Comparison of ENCODE assay signal across 16 cellular contexts in the genomic region with DNA sequence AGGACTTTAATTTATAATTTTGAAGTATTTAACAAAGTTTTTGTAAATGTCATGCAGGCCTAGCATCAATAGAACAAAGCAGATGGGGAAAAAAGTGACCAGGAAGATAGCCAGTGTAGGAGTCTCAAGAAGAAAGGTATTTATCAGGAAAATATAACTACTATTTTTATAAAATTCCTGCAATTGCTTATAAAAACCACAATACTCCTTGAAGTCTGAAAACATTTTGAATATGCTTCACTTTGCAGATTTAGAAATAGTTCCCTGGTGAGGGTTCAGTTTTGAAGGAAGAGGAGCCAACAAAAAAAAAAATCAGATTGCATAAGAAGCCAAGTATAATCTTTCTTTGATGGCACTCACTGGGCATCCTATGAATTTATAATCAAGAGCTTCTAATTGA.
"Had no signal": no experiment of that assay in that cellular context is flagged by ENCODE, and none has a peak within 500 bp of the region (broad histone marks: within the 10 kb centered on the region; RNA-seq: fewer than 3 reads in every experiment).

No MANE protein-coding gene starts in this region.

- H3K27me3 ChIP-seq: breast epithelium, foreskin keratinocyte, hepatocyte, neutrophil, thyroid gland had no signal

- DNase-seq: activated CD4-positive, alpha-beta memory T cell treated with anti-CD3 and anti-CD28 coated beads for 36 hours; activated CD4-positive, alpha-beta T cell treated with anti-CD3 and anti-CD28 coated beads for 36 hours; activated naive CD4-positive, alpha-beta T cell; activated naive CD8-positive, alpha-beta T cell treated with anti-CD3 and anti-CD28 coated beads for 36 hours; activated T-cell treated with anti-CD3 and anti-CD28 coated beads for 4 hours; anterior cingulate cortex; cerebellar nuclear complex; effector CD8-positive, alpha-beta T cell; foreskin keratinocyte; islet precursor cell; lower lobe of right lung; stimulated activated CD4-positive, alpha-beta T cell treated with anti-CD3 and anti-CD28 coated beads, Interleukin-4, amount 100 ng/mL, for 24 hours; thyroid gland had no signal

- H3K4me3 ChIP-seq: breast epithelium, hepatocyte, lower lobe of right lung, thyroid gland had no signal

- H2AFZ ChIP-seq: hepatocyte had no signal

- H3K36me3 ChIP-seq: breast epithelium, lower lobe of right lung, neutrophil, thyroid gland had no signal

- H3K27ac ChIP-seq: foreskin keratinocyte, hepatocyte, lower lobe of right lung, neutrophil, thyroid gland had no signal

- H3K9me3 ChIP-seq: lower lobe of right lung, neutrophil, thyroid gland had no signal

- H3K79me2 ChIP-seq: hepatocyte had no signal

- H3K4me2 ChIP-seq: hepatocyte had no signal

- H3K4me1 ChIP-seq: breast epithelium, lower lobe of right lung, thyroid gland had no signal
